Comparison of ENCODE assay signal across 2 cellular contexts in the genomic region with DNA sequence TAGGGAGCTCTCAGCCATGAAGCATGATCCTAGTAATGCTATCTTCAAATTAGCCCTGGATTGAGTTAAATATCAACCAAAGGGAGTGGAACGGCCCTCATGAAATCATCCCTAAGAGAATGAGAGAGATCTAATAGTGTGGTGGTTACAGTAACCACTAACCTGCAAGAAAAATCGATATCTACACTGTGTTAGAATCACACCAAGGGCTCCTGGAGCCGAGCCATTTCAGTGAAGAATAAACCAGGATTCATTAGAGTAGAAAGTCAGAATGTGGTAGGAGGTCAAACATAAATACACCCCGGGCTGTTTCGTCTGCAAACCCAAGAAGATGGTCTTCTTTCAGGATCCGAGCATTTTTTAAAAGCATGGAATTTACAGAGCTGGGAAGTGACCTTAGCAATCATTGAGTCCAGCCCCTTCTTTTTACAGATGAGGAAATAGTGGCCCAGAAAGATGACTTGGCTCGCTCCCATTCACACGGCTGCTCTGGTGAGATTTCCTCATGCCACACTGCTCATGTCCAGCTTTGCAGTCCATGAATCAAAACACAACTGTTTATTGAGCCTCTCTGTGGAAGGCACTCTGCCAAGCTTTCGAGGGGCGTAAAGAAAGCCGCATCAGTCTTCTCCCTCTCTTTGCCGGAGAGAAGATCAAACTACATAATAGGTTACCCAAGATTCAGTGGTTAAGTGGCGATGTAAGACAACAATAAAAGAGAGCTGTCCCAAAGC.
A peak's percentile ranks its signal among the peaks of the same experiment; 100 is the strongest.
TF ChIP-seq lines count a peak whose summit lies in the region.

No MANE protein-coding gene starts in this region.

TF ChIP-seq in IMR-90, 13 proteins besides CTCF, POLR2A, EP300 and RAD21:
- TF ChIP-seq NFE2L2 (IDR thresholded peaks at IDR 0.05; ENCODE audit: low read depth, low read length), result no peak
- peak; percentile 58 for TF ChIP-seq CEBPB (IDR thresholded peaks at IDR 0.05; ENCODE audit: low read depth, low read length)
- peak; percentile 68 for TF ChIP-seq BHLHE40 (IDR thresholded peaks at IDR 0.05; ENCODE audit: low read depth, low read length)

TF ChIP-seq in WTC11, 78 proteins besides CTCF, POLR2A, EP300 and RAD21:
- no peak for TF ChIP-seq IRF2 (CRISPR knock-in tag; IDR thresholded peaks at IDR 0.05; ENCODE audit: borderline replicate concordance, low read depth)
- no peak for TF ChIP-seq ELF4 (CRISPR knock-in tag; IDR thresholded peaks at IDR 0.05; ENCODE audit: low read depth)
- TF ChIP-seq, protein P1, sequence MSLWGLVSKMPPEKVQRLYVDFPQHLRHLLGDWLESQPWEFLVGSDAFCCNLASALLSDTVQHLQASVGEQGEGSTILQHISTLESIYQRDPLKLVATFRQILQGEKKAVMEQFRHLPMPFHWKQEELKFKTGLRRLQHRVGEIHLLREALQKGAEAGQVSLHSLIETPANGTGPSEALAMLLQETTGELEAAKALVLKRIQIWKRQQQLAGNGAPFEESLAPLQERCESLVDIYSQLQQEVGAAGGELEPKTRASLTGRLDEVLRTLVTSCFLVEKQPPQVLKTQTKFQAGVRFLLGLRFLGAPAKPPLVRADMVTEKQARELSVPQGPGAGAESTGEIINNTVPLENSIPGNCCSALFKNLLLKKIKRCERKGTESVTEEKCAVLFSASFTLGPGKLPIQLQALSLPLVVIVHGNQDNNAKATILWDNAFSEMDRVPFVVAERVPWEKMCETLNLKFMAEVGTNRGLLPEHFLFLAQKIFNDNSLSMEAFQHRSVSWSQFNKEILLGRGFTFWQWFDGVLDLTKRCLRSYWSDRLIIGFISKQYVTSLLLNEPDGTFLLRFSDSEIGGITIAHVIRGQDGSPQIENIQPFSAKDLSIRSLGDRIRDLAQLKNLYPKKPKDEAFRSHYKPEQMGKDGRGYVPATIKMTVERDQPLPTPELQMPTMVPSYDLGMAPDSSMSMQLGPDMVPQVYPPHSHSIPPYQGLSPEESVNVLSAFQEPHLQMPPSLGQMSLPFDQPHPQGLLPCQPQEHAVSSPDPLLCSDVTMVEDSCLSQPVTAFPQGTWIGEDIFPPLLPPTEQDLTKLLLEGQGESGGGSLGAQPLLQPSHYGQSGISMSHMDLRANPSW (CRISPR knock-in tag; conservative IDR thresholded peaks at IDR 0.05; ENCODE audit: low read depth), result no peak
- TF ChIP-seq ZNF671 (CRISPR knock-in tag; IDR thresholded peaks at IDR 0.05), result no peak
- TF ChIP-seq NR1H2 (CRISPR knock-in tag; IDR thresholded peaks at IDR 0.05), result no peak
- TF ChIP-seq ZNF263 (CRISPR knock-in tag; IDR thresholded peaks at IDR 0.05; ENCODE audit: low read depth), result no peak
- TF ChIP-seq PRRX2 (CRISPR knock-in tag; IDR thresholded peaks at IDR 0.05), result no peak
- TF ChIP-seq, protein P2, sequence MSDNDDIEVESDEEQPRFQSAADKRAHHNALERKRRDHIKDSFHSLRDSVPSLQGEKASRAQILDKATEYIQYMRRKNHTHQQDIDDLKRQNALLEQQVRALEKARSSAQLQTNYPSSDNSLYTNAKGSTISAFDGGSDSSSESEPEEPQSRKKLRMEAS (CRISPR knock-in tag; IDR thresholded peaks at IDR 0.05), result no peak
- TF ChIP-seq, protein P3, sequence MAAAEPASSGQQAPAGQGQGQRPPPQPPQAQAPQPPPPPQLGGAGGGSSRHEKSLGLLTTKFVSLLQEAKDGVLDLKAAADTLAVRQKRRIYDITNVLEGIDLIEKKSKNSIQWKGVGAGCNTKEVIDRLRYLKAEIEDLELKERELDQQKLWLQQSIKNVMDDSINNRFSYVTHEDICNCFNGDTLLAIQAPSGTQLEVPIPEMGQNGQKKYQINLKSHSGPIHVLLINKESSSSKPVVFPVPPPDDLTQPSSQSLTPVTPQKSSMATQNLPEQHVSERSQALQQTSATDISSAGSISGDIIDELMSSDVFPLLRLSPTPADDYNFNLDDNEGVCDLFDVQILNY (CRISPR knock-in tag; IDR thresholded peaks at IDR 0.05), result no peak
- TF ChIP-seq, protein P4, sequence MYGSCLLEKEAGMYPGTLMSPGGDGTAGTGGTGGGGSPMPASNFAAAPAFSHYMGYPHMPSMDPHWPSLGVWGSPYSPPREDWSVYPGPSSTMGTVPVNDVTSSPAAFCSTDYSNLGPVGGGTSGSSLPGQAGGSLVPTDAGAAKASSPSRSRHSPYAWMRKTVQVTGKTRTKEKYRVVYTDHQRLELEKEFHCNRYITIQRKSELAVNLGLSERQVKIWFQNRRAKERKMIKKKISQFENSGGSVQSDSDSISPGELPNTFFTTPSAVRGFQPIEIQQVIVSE (CRISPR knock-in tag; IDR thresholded peaks at IDR 0.05; ENCODE audit: borderline replicate concordance), result no peak
- no peak for TF ChIP-seq RELA (CRISPR knock-in tag; IDR thresholded peaks at IDR 0.05; ENCODE audit: borderline replicate concordance)
- TF ChIP-seq, protein P5, sequence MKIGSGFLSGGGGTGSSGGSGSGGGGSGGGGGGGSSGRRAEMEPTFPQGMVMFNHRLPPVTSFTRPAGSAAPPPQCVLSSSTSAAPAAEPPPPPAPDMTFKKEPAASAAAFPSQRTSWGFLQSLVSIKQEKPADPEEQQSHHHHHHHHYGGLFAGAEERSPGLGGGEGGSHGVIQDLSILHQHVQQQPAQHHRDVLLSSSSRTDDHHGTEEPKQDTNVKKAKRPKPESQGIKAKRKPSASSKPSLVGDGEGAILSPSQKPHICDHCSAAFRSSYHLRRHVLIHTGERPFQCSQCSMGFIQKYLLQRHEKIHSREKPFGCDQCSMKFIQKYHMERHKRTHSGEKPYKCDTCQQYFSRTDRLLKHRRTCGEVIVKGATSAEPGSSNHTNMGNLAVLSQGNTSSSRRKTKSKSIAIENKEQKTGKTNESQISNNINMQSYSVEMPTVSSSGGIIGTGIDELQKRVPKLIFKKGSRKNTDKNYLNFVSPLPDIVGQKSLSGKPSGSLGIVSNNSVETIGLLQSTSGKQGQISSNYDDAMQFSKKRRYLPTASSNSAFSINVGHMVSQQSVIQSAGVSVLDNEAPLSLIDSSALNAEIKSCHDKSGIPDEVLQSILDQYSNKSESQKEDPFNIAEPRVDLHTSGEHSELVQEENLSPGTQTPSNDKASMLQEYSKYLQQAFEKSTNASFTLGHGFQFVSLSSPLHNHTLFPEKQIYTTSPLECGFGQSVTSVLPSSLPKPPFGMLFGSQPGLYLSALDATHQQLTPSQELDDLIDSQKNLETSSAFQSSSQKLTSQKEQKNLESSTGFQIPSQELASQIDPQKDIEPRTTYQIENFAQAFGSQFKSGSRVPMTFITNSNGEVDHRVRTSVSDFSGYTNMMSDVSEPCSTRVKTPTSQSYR (CRISPR knock-in tag; IDR thresholded peaks at IDR 0.05), result no peak
- no peak for TF ChIP-seq NFATC4 (CRISPR knock-in tag; IDR thresholded peaks at IDR 0.05)
TF ChIP-seq in WTC11: peak in this region for 0.
